ENCODE assay signal across 7 cellular contexts in genomic region chr19:18514800-18515682, GRCh38. TPM values are rescaled to one million over a fixed set of nuclear protein-coding genes. Genes with fewer than 3 reads are reported as not detected.
DNase-seq lines count a peak whose midpoint lies in the region; ATAC-seq and TF ChIP-seq lines count a peak whose summit lies in the region.

No MANE protein-coding gene starts in this region.

- H3K4me3 ChIP-seq in KMS-11 (IDR thresholded peaks at IDR 0.05; ENCODE audit: insufficient read depth, low read depth, low read length) (no peak overlapping the region), smooth muscle cell (no peak overlapping the region)

- H4K20me1 ChIP-seq in KMS-11 (ENCODE audit: insufficient read depth) (peaks cover 69% of the 10 kb centered on the region), smooth muscle cell (ENCODE audit: low read depth) (peaks cover 100% of the 10 kb centered on the region)

- no peak for TF ChIP-seq POLR2A in GM18505 (IDR thresholded peaks at IDR 0.05; ENCODE audit: borderline replicate concordance, extremely low read depth, insufficient read depth, insufficient read length)

- peak overlapping the region; percentile 48 for H3K27ac Mint-ChIP-seq in WTC11

- H3K36me3 Mint-ChIP-seq in WTC11: no peaks in the 10 kb centered on the region

- no peaks in the 10 kb centered on the region for H3K27me3 Mint-ChIP-seq in WTC11 (ENCODE audit: low read depth)

- H3K27ac ChIP-seq in KMS-11 (no peak overlapping the region; the same call in 1 of the 2 replicates), smooth muscle cell (ENCODE audit: low read depth) (peak overlapping the region; percentile 94)

- TF ChIP-seq CTCF in KMS-11 (conservative IDR thresholded peaks at IDR 0.05; ENCODE audit: low read depth, low read length) (no peak), WTC11 (IDR thresholded peaks at IDR 0.05) (no peak), smooth muscle cell (IDR thresholded peaks at IDR 0.05; ENCODE audit: borderline replicate concordance, insufficient read depth, poor library complexity, severe bottlenecking) (no peak)

- ATAC-seq in WTC11 (no peak), GM18520 (IDR thresholded peaks at IDR 0.05; ENCODE audit: unreplicated experiment) (no peak), GM19035 (IDR thresholded peaks at IDR 0.05; ENCODE audit: unreplicated experiment) (no peak), GM18505 (IDR thresholded peaks at IDR 0.05; ENCODE audit: unreplicated experiment) (no peak)

- POLR2A ChIA-PET in WTC11 (lab: Charles Lee): no interaction called here

- H2AFZ ChIP-seq in KMS-11 (ENCODE audit: low read depth) (no peak overlapping the region), smooth muscle cell (ENCODE audit: low read depth) (no peak overlapping the region)

- CTCF ChIA-PET in WTC11 (lab: Charles Lee): interaction anchor here (0.9 kb wide), 1 partner anchor 27 kb away, joined by 3 read pairs; no protein-coding TSS in a partner anchor

- H3K4me3 Mint-ChIP-seq in WTC11: no peak overlapping the region

- H3K4me1 ChIP-seq in KMS-11 (ENCODE audit: low read depth, poor library complexity, severe bottlenecking) (peaks cover 62% of the 10 kb centered on the region), smooth muscle cell (ENCODE audit: low read depth) (no peaks in the 10 kb centered on the region)

- H3K36me3 ChIP-seq in KMS-11 (ENCODE audit: insufficient read depth) (no peaks in the 10 kb centered on the region), smooth muscle cell (ENCODE audit: low read depth) (no peaks in the 10 kb centered on the region)

- H3K4me1 Mint-ChIP-seq in WTC11: peaks cover 3% of the 10 kb centered on the region

- H3K9me3 Mint-ChIP-seq in WTC11: no peaks in the 10 kb centered on the region

- intact Hi-C loops in cardiac septum (cut with DNase I): no loop called here

- 54% methylated on average over 17 of the region's 17 CpGs for WGBS in smooth muscle cell (ENCODE audit: low lambda C conversion rate)

- no peaks in the 10 kb centered on the region for H3K27me3 ChIP-seq in KMS-11 (ENCODE audit: insufficient read depth, low read depth)
- H3K27me3 ChIP-seq in smooth muscle cell (ENCODE audit: low read depth): no peaks in the 10 kb centered on the region

- no peak overlapping the region for H3K9ac ChIP-seq in KMS-11
- H3K9ac ChIP-seq in smooth muscle cell (ENCODE audit: low read depth): peak overlapping the region; percentile 86

- no peaks in the 10 kb centered on the region for H3K9me3 ChIP-seq in smooth muscle cell (replicated peaks; ENCODE audit: low read depth)

- peak overlapping the region; percentile 3; the same call in 1 of the 2 replicates for H3K4me2 ChIP-seq in KMS-11
- H3K4me2 ChIP-seq in smooth muscle cell: peak overlapping the region; percentile 43

- peaks cover 5% of the 10 kb centered on the region for H3F3A ChIP-seq in smooth muscle cell (ENCODE audit: low read depth)

- DNase-seq in WTC11 (ENCODE audit: low spot score) (no peak), cardiac septum (ENCODE audit: low spot score) (peak; percentile 93), smooth muscle cell (lab: John Stamatoyannopoulos, UW; ENCODE audit: unreplicated experiment) (no peak)

- H3K79me2 ChIP-seq in KMS-11 (ENCODE audit: insufficient read depth, low read depth) (peaks cover 100% of the 10 kb centered on the region), smooth muscle cell (ENCODE audit: low read depth) (peaks cover 99% of the 10 kb centered on the region)

TF ChIP-seq in WTC11, 78 proteins besides CTCF, POLR2A, EP300 and RAD21:
- TF ChIP-seq ATF1 (CRISPR knock-in tag; IDR thresholded peaks at IDR 0.05) (no peak), GABPB1 (CRISPR knock-in tag; IDR thresholded peaks at IDR 0.05) (peak; percentile 93), ZNF263 (CRISPR knock-in tag; IDR thresholded peaks at IDR 0.05; ENCODE audit: low read depth) (no peak), ZNF512 (CRISPR knock-in tag; IDR thresholded peaks at IDR 0.05; ENCODE audit: borderline replicate concordance) (no peak), MYBL2 (CRISPR knock-in tag; IDR thresholded peaks at IDR 0.05) (no peak), MAX (CRISPR knock-in tag; IDR thresholded peaks at IDR 0.05) (no peak)

RNA-seq across cellular contexts. Expression of gene ELL, which starts 6.8 kb away (rescaled TPM):
- total RNA-seq in WTC11 (2021) (11.6 to 17.3 TPM (median 13.1 TPM) in 3 replicates), cardiac septum (9.9 TPM), smooth muscle cell (10.5 and 12.8 TPM in 2 replicates)
- 15.2 and 31.7 TPM in 2 replicates for polyA plus RNA-seq in smooth muscle cell

RNA-seq across cellular contexts. Expression of gene FKBP8, which starts 28.3 kb away (rescaled TPM):
- total RNA-seq in WTC11 (2021): 345 to 423 TPM (median 410 TPM) in 3 replicates
- total RNA-seq in cardiac septum: 161 TPM
- 143 and 161 TPM in 2 replicates for total RNA-seq in smooth muscle cell
- polyA plus RNA-seq in smooth muscle cell: 340 and 358 TPM in 2 replicates

RNA-seq across cellular contexts. Expression of gene KXD1, which starts 42.6 kb away (rescaled TPM):
- 136 to 155 TPM (median 154 TPM) in 3 replicates for total RNA-seq in WTC11 (2021)
- total RNA-seq in cardiac septum: 59.6 TPM
- total RNA-seq in smooth muscle cell: 75.4 and 104 TPM in 2 replicates
- 134 and 141 TPM in 2 replicates for polyA plus RNA-seq in smooth muscle cell

RNA-seq across cellular contexts. Expression of gene UBA52, which starts 56.6 kb away (rescaled TPM):
- total RNA-seq in WTC11 (2021): 1,300 to 1,361 TPM (median 1,328 TPM) in 3 replicates
- 573 TPM for total RNA-seq in cardiac septum
- 991 and 1,086 TPM in 2 replicates for total RNA-seq in smooth muscle cell
- polyA plus RNA-seq in smooth muscle cell: 752 and 759 TPM in 2 replicates
